ENCODE assay signal across 1 cellular context in the genomic region with DNA sequence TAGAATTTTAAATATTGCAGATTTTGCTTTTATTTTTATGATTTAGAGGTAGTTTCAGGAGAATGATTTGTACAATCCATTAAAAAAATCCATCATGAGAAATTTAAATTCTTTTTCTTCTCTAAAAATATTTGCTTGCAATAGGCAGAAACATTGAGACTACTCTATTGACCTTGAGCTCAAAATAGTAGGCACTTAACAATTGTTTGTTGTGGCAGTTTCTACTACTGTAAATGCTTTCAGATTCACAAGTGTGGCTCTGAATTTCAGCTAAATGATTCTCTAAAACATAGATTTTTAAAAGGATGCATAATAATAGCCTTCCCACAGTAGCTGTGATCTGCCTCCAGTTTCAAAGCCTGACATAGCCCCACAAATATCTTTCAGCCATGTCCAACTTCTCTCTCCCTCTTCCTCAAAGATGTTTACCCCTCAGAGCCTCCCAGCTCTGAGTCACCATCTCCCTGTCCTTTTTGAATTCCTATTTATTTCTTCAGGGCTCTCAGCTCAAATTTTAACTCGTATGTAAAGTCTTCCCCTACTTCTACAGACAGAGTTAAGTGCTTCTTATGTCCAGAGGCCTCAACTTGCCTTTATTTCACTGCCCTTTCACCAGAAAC.
TF ChIP-seq lines count a peak whose summit lies in the region.

No MANE protein-coding gene starts in this region.

TF ChIP-seq in IMR-90, 13 proteins besides CTCF, POLR2A, EP300 and RAD21 (continued from another document):
- TF ChIP-seq, protein P1, sequence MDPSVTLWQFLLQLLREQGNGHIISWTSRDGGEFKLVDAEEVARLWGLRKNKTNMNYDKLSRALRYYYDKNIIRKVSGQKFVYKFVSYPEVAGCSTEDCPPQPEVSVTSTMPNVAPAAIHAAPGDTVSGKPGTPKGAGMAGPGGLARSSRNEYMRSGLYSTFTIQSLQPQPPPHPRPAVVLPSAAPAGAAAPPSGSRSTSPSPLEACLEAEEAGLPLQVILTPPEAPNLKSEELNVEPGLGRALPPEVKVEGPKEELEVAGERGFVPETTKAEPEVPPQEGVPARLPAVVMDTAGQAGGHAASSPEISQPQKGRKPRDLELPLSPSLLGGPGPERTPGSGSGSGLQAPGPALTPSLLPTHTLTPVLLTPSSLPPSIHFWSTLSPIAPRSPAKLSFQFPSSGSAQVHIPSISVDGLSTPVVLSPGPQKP (IDR thresholded peaks at IDR 0.05; ENCODE audit: borderline replicate concordance, low read depth, low read length) = no peak
- TF ChIP-seq RFX5 (IDR thresholded peaks at IDR 0.05; ENCODE audit: low read depth, low read length) = no peak
- no peak for TF ChIP-seq RCOR1 (IDR thresholded peaks at IDR 0.05; ENCODE audit: insufficient replicate concordance, low read length)
- no peak for TF ChIP-seq MAFK (IDR thresholded peaks at IDR 0.05; ENCODE audit: low read depth, low read length)
- TF ChIP-seq CHD1 (IDR thresholded peaks at IDR 0.05; ENCODE audit: low read depth, low read length) = no peak
- no peak for TF ChIP-seq CEBPB (IDR thresholded peaks at IDR 0.05; ENCODE audit: low read depth, low read length)
- TF ChIP-seq BHLHE40 (IDR thresholded peaks at IDR 0.05; ENCODE audit: low read depth, low read length) = no peak
- TF ChIP-seq NFE2L2 (IDR thresholded peaks at IDR 0.05; ENCODE audit: low read depth, low read length) = no peak
- no peak for TF ChIP-seq MAZ (IDR thresholded peaks at IDR 0.05; ENCODE audit: borderline replicate concordance, low read depth, low read length)
